In the genomic region with DNA sequence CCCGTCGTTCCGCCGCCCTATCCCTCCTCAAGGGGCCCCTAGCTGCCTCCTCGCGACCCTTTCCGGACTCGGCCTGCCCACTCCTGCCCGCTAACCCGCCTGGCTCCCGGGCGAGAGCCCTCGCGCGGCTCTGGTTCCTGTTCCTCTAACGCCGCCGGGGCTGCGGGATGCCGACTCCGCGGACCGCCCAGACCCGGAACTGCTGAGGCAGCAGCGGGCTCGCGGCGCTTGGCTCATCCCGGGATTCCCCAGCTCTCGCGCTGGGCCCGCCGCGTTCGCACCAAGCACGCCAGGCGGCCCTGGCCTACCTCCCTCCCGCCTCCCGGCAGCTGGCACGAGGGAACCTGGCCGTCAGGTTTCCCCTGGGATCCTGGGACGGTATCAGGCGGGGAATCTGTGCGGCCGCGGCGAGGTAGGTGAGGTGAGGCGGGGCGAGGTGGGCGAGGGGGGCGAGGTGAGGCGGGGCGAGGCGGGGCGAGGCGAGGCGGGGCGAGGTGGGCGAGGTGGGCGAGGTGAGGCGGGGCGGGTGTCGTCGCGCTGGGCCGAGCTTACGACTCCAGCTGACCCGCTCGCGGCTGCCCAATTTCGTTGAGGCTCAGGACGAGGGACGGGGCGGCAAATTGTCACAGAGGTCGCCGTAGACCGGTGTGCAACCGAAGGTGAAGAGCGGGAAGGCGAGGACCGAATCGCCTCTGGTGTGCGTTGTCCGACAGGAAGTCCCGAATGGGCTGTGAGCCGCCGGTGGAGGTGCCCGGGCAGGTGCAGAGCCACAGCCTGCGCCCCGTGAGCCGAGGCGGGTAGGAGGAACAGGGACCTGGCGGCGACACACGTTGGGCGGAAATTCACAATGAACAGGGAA, we compare ENCODE assay signal across 9 cellular contexts. TPM values are rescaled to one million over a fixed set of nuclear protein-coding genes. Genes with fewer than 3 reads are reported as not detected.
DNase-seq lines count a peak whose midpoint lies in the region; FAIRE-seq and TF ChIP-seq lines count a peak whose summit lies in the region.
"Had no signal": no experiment of that assay in that cellular context is flagged by ENCODE, and none has a peak within 500 bp of the region (broad histone marks: within the 10 kb centered on the region; RNA-seq: fewer than 3 reads in every experiment).

A gene (minus strand): TSS at position 418 of the 859 bp plus-strand sequence. CDS start 10,364 bp downstream, outside the sequence.
A gene (plus strand): TSS at position 582 of the 859 bp plus-strand sequence. CDS start 1,082 bp downstream, outside the sequence.

- H3K27ac ChIP-seq in keratinocyte (ENCODE audit: control insufficient read depth, insufficient read depth, low read length) = peak within 1 kb of the TSS; percentile 84

- H3K4me1 ChIP-seq in HAP-1 = peaks cover 23% of the 10 kb centered on the region
- H3K4me1 ChIP-seq in keratinocyte (ENCODE audit: control insufficient read depth, extremely low read depth, insufficient read depth, low read length) = peaks cover 18% of the 10 kb centered on the region

- H3K36me3 ChIP-seq in HAP-1 (replicated peaks) (no peaks in the 10 kb centered on the region), keratinocyte (ENCODE audit: control insufficient read depth in 2 of 2, extremely low read depth in 1 of 2, insufficient read depth in 2 of 2, low read length in 2 of 2) (no peaks in the 10 kb centered on the region)

- no peaks in the 10 kb centered on the region for H3K27me3 ChIP-seq in HAP-1 (ENCODE audit: low read depth)
- no peaks in the 10 kb centered on the region for H3K27me3 ChIP-seq in keratinocyte (ENCODE audit: control insufficient read depth, extremely low read depth, insufficient read depth, low read length)

- no peaks in the 10 kb centered on the region for H3K9me1 ChIP-seq in keratinocyte (ENCODE audit: control insufficient read depth, extremely low read depth, insufficient read depth, low read length)

- dilution Hi-C loops in keratinocyte (cut with MboI; ENCODE audit: extremely low pct_ligation_motif_present, low sequenced_read_pairs) = no loop called here

- H3K4me2 ChIP-seq in keratinocyte (ENCODE audit: control insufficient read depth, extremely low read depth, insufficient read depth, low read depth, low read length) = peak within 1 kb of the TSS; percentile 94

- H3K9ac ChIP-seq in keratinocyte (ENCODE audit: control insufficient read depth, extremely low read depth, insufficient read depth, low read length) = peak within 1 kb of the TSS; percentile 91

- H2AFZ ChIP-seq in keratinocyte (ENCODE audit: control insufficient read depth, low read length) = peak within 1 kb of the TSS; percentile 96

- in situ Hi-C loops in HAP-1 (cut with MboI; ENCODE audit: low sequenced_read_pairs) = no loop called here

- no peak for TF ChIP-seq CTCF in keratinocyte (optimal IDR thresholded peaks at IDR 0.05 in 1 of 3, IDR thresholded peaks at IDR 0.05 in 1 of 3, conservative IDR thresholded peaks at IDR 0.05 in 1 of 3; ENCODE audit: extremely low read depth in 1 of 3, insufficient read depth in 2 of 3, low read length in 3 of 3)

- DNase-seq in NCI-H1105 treated with DMSO at 0.1 percent for 48 hours (lab: John Stamatoyannopoulos, UW) = peak; percentile 49
- no peak for DNase-seq in NCI-H1105 (lab: John Stamatoyannopoulos, UW)
- peak; percentile 48 to 74 for DNase-seq in HAP-1 (ENCODE audit: low spot score in 2 of 2)
- peak; percentile 64 for DNase-seq in MV-4-11 (lab: John Stamatoyannopoulos, UW)
- DNase-seq in activated CD4-positive, CD25-positive, alpha-beta regulatory T cell treated with anti-CD3 and anti-CD28 coated beads, Interleukin-2, amount 50 U/mL, for 16 hours (ENCODE audit: low read depth, low spot score) = peak; percentile 41
- peak; percentile 76 for DNase-seq in central memory CD4-positive, alpha-beta T cell
- no peak for DNase-seq in keratinocyte (ENCODE audit: low read depth, low spot score)
- peak; percentile 85 for DNase-seq in stimulated activated CD4-positive, alpha-beta T cell treated with anti-CD3 and anti-CD28 coated beads, Interleukin-15, amount 100 ng/mL, for 24 hours

- peak within 1 kb of the TSS; percentile 50 for H3K4me3 ChIP-seq in HAP-1
- H3K4me3 ChIP-seq in keratinocyte (ENCODE audit: control insufficient read depth in 2 of 3, extremely low read depth in 1 of 3, insufficient read depth in 2 of 3, low read depth in 1 of 3, low read length in 3 of 3) = peak within 1 kb of the TSS; percentile 70 to 88 (median 74)

- H3K79me2 ChIP-seq in keratinocyte (ENCODE audit: control insufficient read depth, insufficient read depth, low read length) = no peaks in the 10 kb centered on the region

- no peak for FAIRE-seq in keratinocyte (lab: Jason Lieb, UNC)
- FAIRE-seq: A204.1 had no signal

- H3K9me3 ChIP-seq in HAP-1 = no peaks in the 10 kb centered on the region
- H3K9me3 ChIP-seq in keratinocyte (ENCODE audit: control insufficient read depth, low read depth, low read length) = no peaks in the 10 kb centered on the region

- no peaks in the 10 kb centered on the region for H4K20me1 ChIP-seq in keratinocyte (ENCODE audit: control insufficient read depth, extremely low read depth, insufficient read depth, low read length)

RNA-seq across cellular contexts. Expression of the first gene that starts in this region (rescaled TPM):
- polyA plus RNA-seq in keratinocyte = 0.80 to 1.5 TPM (median 0.90 TPM) in 3 replicates
- polyA plus RNA-seq in keratinocyte (2011; ENCODE audit: low read depth) = 26.0 TPM
- 1.0 TPM in 2 replicates for polyA plus RNA-seq in keratinocyte (2011; cell fraction: cytosol; rRNA removed)
- 2.5 and 4.8 TPM in 2 replicates for polyA plus RNA-seq in keratinocyte (2011; cell fraction: nucleus; rRNA removed)
- polyA plus RNA-seq in keratinocyte (2012; ENCODE audit: low replicate concordance) = 2.8 and 3.1 TPM in 2 replicates
- 0.33 to 0.96 TPM in 2 of 3 replicates, not detected in the other for polyA minus RNA-seq in keratinocyte
- not detected for polyA minus RNA-seq in keratinocyte (2011; cell fraction: cytosol; rRNA and poly(A)+ RNA removed)
- polyA minus RNA-seq in keratinocyte (2011; cell fraction: nucleus; rRNA and poly(A)+ RNA removed) = 0.53 and 2.2 TPM in 2 replicates

RNA-seq across cellular contexts. Expression of the second gene that starts in this region (rescaled TPM):
- polyA plus RNA-seq in keratinocyte = 3.7 to 6.5 TPM (median 5.5 TPM) in 3 replicates
- 7.6 TPM for polyA plus RNA-seq in keratinocyte (2011; ENCODE audit: low read depth)
- polyA plus RNA-seq in keratinocyte (2011; cell fraction: cytosol; rRNA removed) = 4.6 and 8.2 TPM in 2 replicates
- 8.1 and 9.2 TPM in 2 replicates for polyA plus RNA-seq in keratinocyte (2011; cell fraction: nucleus; rRNA removed)
- 3.5 and 5.8 TPM in 2 replicates for polyA plus RNA-seq in keratinocyte (2012; ENCODE audit: low replicate concordance)
- 0.26 to 2.7 TPM (median 2.6 TPM) in 3 replicates for polyA minus RNA-seq in keratinocyte
- polyA minus RNA-seq in keratinocyte (2011; cell fraction: cytosol; rRNA and poly(A)+ RNA removed) = 2.9 TPM
- 2.5 and 5.7 TPM in 2 replicates for polyA minus RNA-seq in keratinocyte (2011; cell fraction: nucleus; rRNA and poly(A)+ RNA removed)

Comparison
In these comparisons a context has a peak if more than half of its experiments do, and no peak if none do; other contexts are left out.
1. DNase-seq: peak in NCI-H1105 treated with DMSO at 0.1 percent for 48 hours (single experiment), HAP-1 (2 of 2), MV-4-11 (single experiment), activated CD4-positive, CD25-positive, alpha-beta regulatory T cell treated with anti-CD3 and anti-CD28 coated beads, Interleukin-2, amount 50 U/mL, for 16 hours (single experiment), central memory CD4-positive, alpha-beta T cell (single experiment) and stimulated activated CD4-positive, alpha-beta T cell treated with anti-CD3 and anti-CD28 coated beads, Interleukin-15, amount 100 ng/mL, for 24 hours (single experiment); none in NCI-H1105 (single experiment) and keratinocyte (single experiment).